In genomic region chr5:177498013-177498847, GRCh38 we compare ENCODE assay signal across 1 cellular context.
TF ChIP-seq lines count a peak whose summit lies in the region.

No MANE protein-coding gene starts in this region.

TF ChIP-seq in K562, 482 proteins besides CTCF, POLR2A, EP300 and RAD21 (continued from another document):
- peak; percentile 85; the same call in 1 of the 2 replicates for TF ChIP-seq PREB (CRISPR knock-in tag; IDR thresholded peaks at IDR 0.05)
- TF ChIP-seq NFE2 (IDR thresholded peaks at IDR 0.05; ENCODE audit: low read depth) = no peak
